1 cellular context compared by ENCODE assay signal in the genomic region with DNA sequence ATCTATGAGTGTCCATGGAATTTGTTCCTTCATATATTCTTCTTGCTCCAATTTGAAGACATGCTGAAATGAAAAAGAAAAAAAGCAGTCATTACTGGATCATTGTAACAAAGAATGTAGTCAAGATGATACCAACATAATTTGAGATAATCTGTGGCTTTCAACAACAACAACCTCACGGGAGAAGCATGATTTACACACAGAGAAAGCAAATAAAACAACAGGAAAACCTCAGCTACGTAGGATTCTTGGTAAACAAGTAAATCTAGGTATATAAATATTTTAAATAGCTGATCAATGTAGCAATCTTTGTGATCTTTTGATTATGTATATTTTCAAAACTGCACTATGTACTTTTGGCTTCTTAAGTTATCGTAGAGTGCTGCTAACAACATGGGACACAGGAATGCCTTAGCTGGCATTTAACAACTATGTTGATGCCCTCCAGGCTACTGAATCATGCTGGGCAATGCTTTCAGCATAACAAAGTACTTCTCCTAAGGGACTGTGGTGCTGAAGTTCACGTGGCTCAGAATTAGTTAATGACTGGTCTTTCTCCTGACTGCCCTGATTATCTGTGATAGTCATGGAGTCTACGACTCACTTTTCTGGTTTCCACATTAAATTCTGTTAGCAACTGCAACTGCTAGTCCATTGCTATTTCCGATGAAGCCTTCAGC.
TF ChIP-seq lines count a peak whose summit lies in the region.

No MANE protein-coding gene starts in this region.

TF ChIP-seq in H1, 55 proteins besides CTCF, POLR2A, EP300 and RAD21 (continued from another document):
- TF ChIP-seq, protein P1, sequence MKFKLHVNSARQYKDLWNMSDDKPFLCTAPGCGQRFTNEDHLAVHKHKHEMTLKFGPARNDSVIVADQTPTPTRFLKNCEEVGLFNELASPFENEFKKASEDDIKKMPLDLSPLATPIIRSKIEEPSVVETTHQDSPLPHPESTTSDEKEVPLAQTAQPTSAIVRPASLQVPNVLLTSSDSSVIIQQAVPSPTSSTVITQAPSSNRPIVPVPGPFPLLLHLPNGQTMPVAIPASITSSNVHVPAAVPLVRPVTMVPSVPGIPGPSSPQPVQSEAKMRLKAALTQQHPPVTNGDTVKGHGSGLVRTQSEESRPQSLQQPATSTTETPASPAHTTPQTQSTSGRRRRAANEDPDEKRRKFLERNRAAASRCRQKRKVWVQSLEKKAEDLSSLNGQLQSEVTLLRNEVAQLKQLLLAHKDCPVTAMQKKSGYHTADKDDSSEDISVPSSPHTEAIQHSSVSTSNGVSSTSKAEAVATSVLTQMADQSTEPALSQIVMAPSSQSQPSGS (IDR thresholded peaks at IDR 0.05; ENCODE audit: low read length) = no peak
- peak; percentile 87 for TF ChIP-seq NANOG (IDR thresholded peaks at IDR 0.05; ENCODE audit: insufficient read depth, low read depth, low read length, poor library complexity, severe bottlenecking)
- peak; percentile 78 to 80 for TF ChIP-seq BCL11A (IDR thresholded peaks at IDR 0.05; ENCODE audit: low read depth in 2 of 2, low read length in 2 of 2)
- TF ChIP-seq MAFK (IDR thresholded peaks at IDR 0.05; ENCODE audit: low read depth, low read length) = peak; percentile 54
- TF ChIP-seq GTF2F1 (IDR thresholded peaks at IDR 0.05; ENCODE audit: borderline replicate concordance, low read depth, low read length) = no peak
- no peak for TF ChIP-seq SIX5 (IDR thresholded peaks at IDR 0.05; ENCODE audit: low read depth, low read length)
- no peak; a peak in 1 of 4 replicates for TF ChIP-seq SIN3A (conservative IDR thresholded peaks at IDR 0.05 in 1 of 2, IDR thresholded peaks at IDR 0.05 in 1 of 2; ENCODE audit: low read depth in 1 of 2, low read length in 2 of 2)
- no peak for TF ChIP-seq FOSL1 (IDR thresholded peaks at IDR 0.05; ENCODE audit: insufficient read depth, low read depth, low read length)
- peak; percentile 25 to 94; a peak in 1 of 4 replicates for TF ChIP-seq HDAC2 (IDR thresholded peaks at IDR 0.05; ENCODE audit: borderline replicate concordance in 1 of 2, low read depth in 2 of 2, low read length in 2 of 2)
- 0 out of 2 replicates have a peak, but pooled peaks have one; percentile 21 for TF ChIP-seq CHD2 (IDR thresholded peaks at IDR 0.05; ENCODE audit: low read length)
- no peak for TF ChIP-seq EGR1 (IDR thresholded peaks at IDR 0.05; ENCODE audit: borderline replicate concordance, low read depth, low read length)
- no peak for TF ChIP-seq SIRT6 (IDR thresholded peaks at IDR 0.05; ENCODE audit: low read length)
- peak; percentile 85 for TF ChIP-seq SP1 (IDR thresholded peaks at IDR 0.05; ENCODE audit: low read depth, low read length)
- TF ChIP-seq CHD1 (IDR thresholded peaks at IDR 0.05; ENCODE audit: low read depth, low read length) = no peak
- peak; percentile 76 for TF ChIP-seq MAX (IDR thresholded peaks at IDR 0.05)
- peak; percentile 76 for TF ChIP-seq CHD7 (IDR thresholded peaks at IDR 0.05; ENCODE audit: insufficient replicate concordance, low read length)
- TF ChIP-seq JUN (IDR thresholded peaks at IDR 0.05; ENCODE audit: low read depth, low read length) = no peak
- no peak for TF ChIP-seq RBBP5 (IDR thresholded peaks at IDR 0.05; ENCODE audit: borderline replicate concordance, low read depth, low read length)
- peak; percentile 72; the same call in 1 of the 2 replicates for TF ChIP-seq YY1 (IDR thresholded peaks at IDR 0.05; ENCODE audit: low read depth, low read length)
- TF ChIP-seq POU5F1 (IDR thresholded peaks at IDR 0.05; ENCODE audit: low read depth, low read length) = peak; percentile 97
- 0 out of 2 replicates have a peak, but pooled peaks have one; percentile 62 for TF ChIP-seq TCF12 (IDR thresholded peaks at IDR 0.05; ENCODE audit: low read depth, low read length)
- no peak for TF ChIP-seq ZNF274 (IDR thresholded peaks at IDR 0.05; ENCODE audit: borderline replicate concordance, extremely low read depth, low read length)
- peak; percentile 19; the same call in 1 of the 2 replicates for TF ChIP-seq CEBPB (IDR thresholded peaks at IDR 0.05; ENCODE audit: low read depth, low read length)
- no peak for TF ChIP-seq EZH2 (IDR thresholded peaks at IDR 0.05; ENCODE audit: low read depth, low read length, severe bottlenecking)
- TF ChIP-seq TEAD4 (IDR thresholded peaks at IDR 0.05; ENCODE audit: low read depth, low read length) = peak; percentile 96
